14 cellular contexts compared by ENCODE assay signal in the genomic region with DNA sequence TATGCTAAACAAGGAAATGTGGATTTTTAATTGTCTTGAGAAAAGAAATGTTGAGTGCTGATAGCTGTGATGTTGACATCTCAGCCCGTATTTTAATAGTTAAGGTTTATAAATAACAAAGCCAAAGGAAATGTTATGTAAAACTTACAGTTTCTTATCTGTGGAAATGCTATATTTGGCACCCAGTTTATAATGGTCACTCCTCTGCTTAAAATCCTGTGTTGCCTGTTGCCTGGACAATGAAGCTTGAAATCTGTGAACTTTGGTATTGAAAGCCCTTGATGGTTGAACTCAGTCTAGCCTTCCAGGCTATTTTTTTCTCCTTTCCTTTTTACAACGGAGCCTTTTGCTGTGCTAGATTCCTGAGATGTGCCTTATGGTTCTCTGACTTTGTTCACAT. TPM values are rescaled to one million over a fixed set of nuclear protein-coding genes. Genes with fewer than 3 reads are reported as not detected.
DNase-seq lines count a peak whose midpoint lies in the region; ATAC-seq, FAIRE-seq and TF ChIP-seq lines count a peak whose summit lies in the region.
"Had no signal": no experiment of that assay in that cellular context is flagged by ENCODE, and none has a peak within 500 bp of the region (broad histone marks: within the 10 kb centered on the region; RNA-seq: fewer than 3 reads in every experiment).

No MANE protein-coding gene starts in this region.

- H3K9me3 ChIP-seq in esophagus muscularis mucosa (no peaks in the 10 kb centered on the region), right lobe of liver (no peaks in the 10 kb centered on the region), thoracic aorta (no peaks in the 10 kb centered on the region), A673 (ENCODE audit: low read depth, low read length, poor library complexity, severe bottlenecking) (no peaks in the 10 kb centered on the region)
- H3K9me3 ChIP-seq: suprapubic skin had no signal

- H3K27me3 ChIP-seq in esophagus muscularis mucosa (no peaks in the 10 kb centered on the region), right lobe of liver (no peaks in the 10 kb centered on the region), thoracic aorta (replicated peaks; ENCODE audit: insufficient read depth) (no peaks in the 10 kb centered on the region), A673 (replicated peaks; ENCODE audit: insufficient read depth, low read depth, low read length, poor library complexity) (no peaks in the 10 kb centered on the region)
- H3K27me3 ChIP-seq: suprapubic skin had no signal

- H3K27ac ChIP-seq in esophagus muscularis mucosa (replicated peaks in 1 of 4) (peak overlapping the region; percentile 17 to 62 (median 47)), right lobe of liver (no peak overlapping the region), thoracic aorta (peak overlapping the region; percentile 31 to 79), A673 (ENCODE audit: low read depth, low read length, poor library complexity, severe bottlenecking) (no peak overlapping the region)
- H3K27ac ChIP-seq: SK-N-MC, suprapubic skin had no signal

- DNase-seq in MV-4-11 (lab: John Stamatoyannopoulos, UW) (peak; percentile 15), esophagus muscularis mucosa (ENCODE audit: extremely low spot score) (no peak), right lobe of liver (no peak), thoracic aorta (ENCODE audit: low spot score) (no peak), erythroblast (lab: John Stamatoyannopoulos, UW) (no peak), HuH-7 (ENCODE audit: low spot score) (no peak), frontal cortex (ENCODE audit: low spot score in 2 of 2) (no peak), A673 (ENCODE audit: low spot score) (no peak)
- DNase-seq: activated CD4-positive, alpha-beta T cell treated with anti-CD3 and anti-CD28 coated beads for 4 hours; activated naive CD4-positive, alpha-beta T cell treated with Interleukin-2 at 50 U/mL for 16 hours; NCI-H1092 treated with DMSO at 0.1 percent for 48 hours; NCI-H69 had no signal

- TF ChIP-seq CTCF in esophagus muscularis mucosa (IDR thresholded peaks at IDR 0.05), result no peak
- TF ChIP-seq CTCF in right lobe of liver (IDR thresholded peaks at IDR 0.05), result no peak
- TF ChIP-seq CTCF in thoracic aorta (IDR thresholded peaks at IDR 0.05), result no peak
- TF ChIP-seq CTCF in A673 (conservative IDR thresholded peaks at IDR 0.05; ENCODE audit: low read depth, low read length), result no peak

- H3K4me3 ChIP-seq in esophagus muscularis mucosa, result no peak overlapping the region
- H3K4me3 ChIP-seq in right lobe of liver, result no peak overlapping the region
- peak overlapping the region; percentile 46 for H3K4me3 ChIP-seq in thoracic aorta
- no peak overlapping the region for H3K4me3 ChIP-seq in A673 (ENCODE audit: low read depth, low read length, poor library complexity, severe bottlenecking)
- H3K4me3 ChIP-seq: SK-N-MC, suprapubic skin had no signal

- no peak for TF ChIP-seq EP300 in esophagus muscularis mucosa (IDR thresholded peaks at IDR 0.05)

- WGBS in esophagus muscularis mucosa, result 6% methylated on average over 2 of the region's 2 CpGs
- WGBS in right lobe of liver (ENCODE audit: insufficient coverage, low coverage, low lambda C conversion rate, missing lambda C conversion rate), result 12% methylated on average over 2 of the region's 2 CpGs

- POLR2A ChIA-PET in A673 (lab: Charles Lee; ENCODE audit: low non-redundant PET), result no interaction called here

- CTCF ChIA-PET in A673 (lab: Charles Lee), result no interaction called here

- intact Hi-C loops in esophagus muscularis mucosa (cut with DNase I), result no loop called here
- intact Hi-C loops in right lobe of liver (cut with DNase I), result no loop called here
- intact Hi-C loops in A673 (cut with micrococcal nuclease; ENCODE audit: unreplicated experiment), result no loop called here

- H3K36me3 ChIP-seq in esophagus muscularis mucosa (no peaks in the 10 kb centered on the region), right lobe of liver (no peaks in the 10 kb centered on the region), thoracic aorta (no peaks in the 10 kb centered on the region), A673 (ENCODE audit: insufficient read depth, low read length, poor library complexity, severe bottlenecking) (no peaks in the 10 kb centered on the region)
- H3K36me3 ChIP-seq: suprapubic skin had no signal

- TF ChIP-seq POLR2A in esophagus muscularis mucosa (IDR thresholded peaks at IDR 0.05; ENCODE audit: low read depth) (no peak), right lobe of liver (IDR thresholded peaks at IDR 0.05) (no peak), erythroblast (IDR thresholded peaks at IDR 0.05; ENCODE audit: low read length) (no peak)

- ATAC-seq in right lobe of liver, result peak; percentile 54 to 82 (median 72)
- ATAC-seq in thoracic aorta (ENCODE audit: insufficient number of reproducible peaks, low FRiP score, low read depth), result peak; percentile 50

- H3K4me1 ChIP-seq in esophagus muscularis mucosa (peaks cover 55 to 66% (median 55%) of the 10 kb centered on the region in 4 donors), right lobe of liver (no peaks in the 10 kb centered on the region), thoracic aorta (ENCODE audit: control insufficient read depth in 1 of 2, low read depth in 2 of 2) (peaks cover 45 to 56% of the 10 kb centered on the region in 2 donors), A673 (ENCODE audit: insufficient read depth, low read length, poor library complexity, severe bottlenecking) (peaks cover 16% of the 10 kb centered on the region)

- BruUV-seq in A673 (replicated peaks; lab: Mats Ljungman, UMichigan), result no TSS peak

- no peak for FAIRE-seq in frontal cortex (lab: Jason Lieb, UNC)

RNA-seq across cellular contexts. Expression of a gene that starts 46.5 kb away (rescaled TPM):
- total RNA-seq in esophagus muscularis mucosa, result 10 to 100 TPM; 14.9 to 20.6 (median 19.5) TPM
- total RNA-seq in right lobe of liver, result 10 to 100 TPM in 4 of 6 experiments, 1 to 10 TPM in 2; 6.2 to 14.6 (median 10.4) TPM
- 10 to 100 TPM; 15.0 to 24.6 TPM for total RNA-seq in thoracic aorta
- total RNA-seq in frontal cortex, result 51.8 TPM
- 18.7 and 20.1 TPM in 2 replicates for total RNA-seq in A673 (2021)

Comparison
In these comparisons a context has a peak if more than half of its experiments do, and no peak if none do; other contexts are left out.
1. H3K27ac ChIP-seq: peak in esophagus muscularis mucosa (4 of 4) and thoracic aorta (2 of 2); none in right lobe of liver (0 of 3) and A673 (single experiment).